17 cellular contexts compared by ENCODE assay signal in genomic region chr6:56689663-56690062, GRCh38. TPM values are rescaled to one million over a fixed set of nuclear protein-coding genes. Genes with fewer than 3 reads are reported as not detected.
DNase-seq lines count a peak whose midpoint lies in the region; ATAC-seq and TF ChIP-seq lines count a peak whose summit lies in the region.
"Had no signal": no experiment of that assay in that cellular context is flagged by ENCODE, and none has a peak within 500 bp of the region (broad histone marks: within the 10 kb centered on the region; RNA-seq: fewer than 3 reads in every experiment).

No MANE protein-coding gene starts in this region.

- H3K36me3 ChIP-seq in Peyer's patch, result no peaks in the 10 kb centered on the region
- H3K36me3 ChIP-seq in neural progenitor cell, result no peaks in the 10 kb centered on the region
- H3K36me3 ChIP-seq: thyroid gland had no signal

- peaks cover 3% of the 10 kb centered on the region for H3K36me3 Mint-ChIP-seq in neural progenitor cell

- H3K27ac ChIP-seq in Peyer's patch (peak overlapping the region; percentile 8 to 87 (median 80)), substantia nigra (ENCODE audit: low read depth, low read length, poor library complexity, severe bottlenecking) (peak overlapping the region; percentile 49), neural progenitor cell (no peak overlapping the region)
- H3K27ac ChIP-seq: thyroid gland had no signal

- H3K9ac ChIP-seq in neural progenitor cell, result no peak overlapping the region

- H3K9me3 Mint-ChIP-seq in neural progenitor cell, result no peaks in the 10 kb centered on the region
- H3K9me3 Mint-ChIP-seq: activated CD8-positive, alpha-beta T cell treated with anti-CD3 and anti-CD28 coated beads for 36 hours; nephron had no signal

- H3F3A ChIP-seq in neural progenitor cell (ENCODE audit: low read depth), result peaks cover 13% of the 10 kb centered on the region

- H3K27me3 Mint-ChIP-seq in neural progenitor cell (ENCODE audit: insufficient read depth, low read depth), result no peaks in the 10 kb centered on the region
- H3K27me3 Mint-ChIP-seq: activated CD8-positive, alpha-beta T cell treated with anti-CD3 and anti-CD28 coated beads for 36 hours had no signal

- no peaks in the 10 kb centered on the region for H3K27me3 ChIP-seq in Peyer's patch
- H3K27me3 ChIP-seq in neural progenitor cell, result no peaks in the 10 kb centered on the region
- H3K27me3 ChIP-seq: thyroid gland had no signal

- no peak overlapping the region for H3K4me3 Mint-ChIP-seq in neural progenitor cell
- H3K4me3 Mint-ChIP-seq: activated CD8-positive, alpha-beta T cell treated with anti-CD3 and anti-CD28 coated beads for 36 hours; nephron had no signal

- no peaks in the 10 kb centered on the region for H3K9me3 ChIP-seq in Peyer's patch
- H3K9me3 ChIP-seq in neural progenitor cell (ENCODE audit: low read depth), result no peaks in the 10 kb centered on the region
- H3K9me3 ChIP-seq: thyroid gland had no signal

- no peak overlapping the region for H3K4me2 ChIP-seq in neural progenitor cell

- H3K4me1 Mint-ChIP-seq in neural progenitor cell, result peaks cover 10% of the 10 kb centered on the region

- peaks cover 67% of the 10 kb centered on the region for H4K20me1 ChIP-seq in neural progenitor cell (ENCODE audit: low read depth)

- H3K4me1 ChIP-seq in Peyer's patch (no peaks in the 10 kb centered on the region), neural progenitor cell (peaks cover 6% of the 10 kb centered on the region)
- H3K4me1 ChIP-seq: thyroid gland had no signal

- H3K4me3 ChIP-seq in Peyer's patch (peak overlapping the region in 2 of 4 donors; percentile 42 to 47), fibroblast of pulmonary artery (replicated peaks; ENCODE audit: low read depth, low read length) (peak overlapping the region; percentile 65), neural progenitor cell (no peak overlapping the region)
- H3K4me3 ChIP-seq: skin epidermis, thyroid gland had no signal

- H3K79me2 ChIP-seq in neural progenitor cell (ENCODE audit: low read depth), result peaks cover 30% of the 10 kb centered on the region

- TF ChIP-seq CTCF in Peyer's patch (IDR thresholded peaks at IDR 0.05) (no peak), fibroblast of pulmonary artery (IDR thresholded peaks at IDR 0.05; ENCODE audit: low read length, missing control alignments) (no peak), neural progenitor cell (IDR thresholded peaks at IDR 0.05) (no peak)

- H3K27ac Mint-ChIP-seq in neural progenitor cell, result no peak overlapping the region
- H3K27ac Mint-ChIP-seq: activated CD8-positive, alpha-beta T cell treated with anti-CD3 and anti-CD28 coated beads for 36 hours; nephron had no signal

- DNase-seq in Peyer's patch (no peak), fibroblast of pulmonary artery (ENCODE audit: low read depth) (no peak), substantia nigra (lab: John Stamatoyannopoulos, UW) (no peak), NCI-H1417 treated with DMSO at 0.1 percent for 48 hours (lab: John Stamatoyannopoulos, UW) (no peak), HuH-7.5 (ENCODE audit: low spot score) (no peak), neural progenitor cell (ENCODE audit: low spot score) (no peak)
- no peak for DNase-seq in effector CD8-positive, alpha-beta T cell (lab: John Stamatoyannopoulos, UW)
- DNase-seq: activated CD8-positive, alpha-beta T cell treated with anti-CD3 and anti-CD28 coated beads for 36 hours; activated naive CD4-positive, alpha-beta T cell; COR-L47; foreskin melanocyte; NCI-H1105; T-helper 9 cell; thyroid gland had no signal

- no peak overlapping the region for H2AFZ ChIP-seq in neural progenitor cell (replicated peaks)

- ATAC-seq in GM21723 (IDR thresholded peaks at IDR 0.05; ENCODE audit: unreplicated experiment), result peak; percentile 8
- ATAC-seq: activated CD8-positive, alpha-beta T cell treated with anti-CD3 and anti-CD28 coated beads for 36 hours had no signal

- no peak for TF ChIP-seq POLR2A in Peyer's patch (IDR thresholded peaks at IDR 0.05)

RNA-seq across cellular contexts. Expression of gene DST, which starts 47.0 kb away (rescaled TPM):
- 100 to 1,000 TPM; 243 to 320 (median 285) TPM for total RNA-seq in Peyer's patch
- 225 and 259 TPM in 2 replicates for total RNA-seq in neural progenitor cell (ENCODE audit: low replicate concordance)
